ENCODE assay signal across 1 cellular context in the genomic region with DNA sequence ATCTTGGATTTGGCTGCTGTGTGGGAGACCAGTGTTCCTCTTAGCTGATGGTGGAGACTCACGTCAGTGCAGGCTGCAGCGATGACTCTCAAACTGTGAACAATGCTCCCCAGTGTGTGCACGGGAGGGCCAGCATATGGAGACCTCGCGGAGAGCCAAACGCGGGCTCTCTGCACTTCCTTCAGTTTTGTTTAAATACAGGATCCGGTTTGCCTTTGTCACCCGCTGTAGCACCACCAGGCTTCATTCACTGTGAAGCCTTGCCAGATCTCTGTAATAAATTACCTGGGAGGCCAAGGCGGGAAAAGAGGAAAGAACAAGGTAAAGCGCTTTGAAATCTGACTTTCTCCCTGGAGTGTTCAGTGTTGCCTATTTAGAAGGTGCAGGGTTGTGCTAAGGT.
A peak's percentile ranks its signal among the peaks of the same experiment; 100 is the strongest.
TF ChIP-seq lines count a peak whose summit lies in the region.

No MANE protein-coding gene starts in this region.

TF ChIP-seq in HepG2, 621 proteins besides CTCF, POLR2A, EP300 and RAD21 (continued from another document and continues in another):
- TF ChIP-seq, protein P1, sequence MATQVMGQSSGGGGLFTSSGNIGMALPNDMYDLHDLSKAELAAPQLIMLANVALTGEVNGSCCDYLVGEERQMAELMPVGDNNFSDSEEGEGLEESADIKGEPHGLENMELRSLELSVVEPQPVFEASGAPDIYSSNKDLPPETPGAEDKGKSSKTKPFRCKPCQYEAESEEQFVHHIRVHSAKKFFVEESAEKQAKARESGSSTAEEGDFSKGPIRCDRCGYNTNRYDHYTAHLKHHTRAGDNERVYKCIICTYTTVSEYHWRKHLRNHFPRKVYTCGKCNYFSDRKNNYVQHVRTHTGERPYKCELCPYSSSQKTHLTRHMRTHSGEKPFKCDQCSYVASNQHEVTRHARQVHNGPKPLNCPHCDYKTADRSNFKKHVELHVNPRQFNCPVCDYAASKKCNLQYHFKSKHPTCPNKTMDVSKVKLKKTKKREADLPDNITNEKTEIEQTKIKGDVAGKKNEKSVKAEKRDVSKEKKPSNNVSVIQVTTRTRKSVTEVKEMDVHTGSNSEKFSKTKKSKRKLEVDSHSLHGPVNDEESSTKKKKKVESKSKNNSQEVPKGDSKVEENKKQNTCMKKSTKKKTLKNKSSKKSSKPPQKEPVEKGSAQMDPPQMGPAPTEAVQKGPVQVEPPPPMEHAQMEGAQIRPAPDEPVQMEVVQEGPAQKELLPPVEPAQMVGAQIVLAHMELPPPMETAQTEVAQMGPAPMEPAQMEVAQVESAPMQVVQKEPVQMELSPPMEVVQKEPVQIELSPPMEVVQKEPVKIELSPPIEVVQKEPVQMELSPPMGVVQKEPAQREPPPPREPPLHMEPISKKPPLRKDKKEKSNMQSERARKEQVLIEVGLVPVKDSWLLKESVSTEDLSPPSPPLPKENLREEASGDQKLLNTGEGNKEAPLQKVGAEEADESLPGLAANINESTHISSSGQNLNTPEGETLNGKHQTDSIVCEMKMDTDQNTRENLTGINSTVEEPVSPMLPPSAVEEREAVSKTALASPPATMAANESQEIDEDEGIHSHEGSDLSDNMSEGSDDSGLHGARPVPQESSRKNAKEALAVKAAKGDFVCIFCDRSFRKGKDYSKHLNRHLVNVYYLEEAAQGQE (IDR thresholded peaks at IDR 0.05; ENCODE audit: borderline replicate concordance in 1 of 2, low read depth in 1 of 2, low read length in 2 of 2), result no peak
- no peak for TF ChIP-seq NONO (IDR thresholded peaks at IDR 0.05)
- TF ChIP-seq NONO (CRISPR knock-in tag; conservative IDR thresholded peaks at IDR 0.05), result no peak
- TF ChIP-seq ZNF660 (CRISPR knock-in tag; IDR thresholded peaks at IDR 0.05; ENCODE audit: borderline replicate concordance, low read depth), result no peak
- TF ChIP-seq SP1 (IDR thresholded peaks at IDR 0.05), result no peak
- TF ChIP-seq SP1 (CRISPR knock-in tag; IDR thresholded peaks at IDR 0.05), result no peak
- TF ChIP-seq, protein P2, sequence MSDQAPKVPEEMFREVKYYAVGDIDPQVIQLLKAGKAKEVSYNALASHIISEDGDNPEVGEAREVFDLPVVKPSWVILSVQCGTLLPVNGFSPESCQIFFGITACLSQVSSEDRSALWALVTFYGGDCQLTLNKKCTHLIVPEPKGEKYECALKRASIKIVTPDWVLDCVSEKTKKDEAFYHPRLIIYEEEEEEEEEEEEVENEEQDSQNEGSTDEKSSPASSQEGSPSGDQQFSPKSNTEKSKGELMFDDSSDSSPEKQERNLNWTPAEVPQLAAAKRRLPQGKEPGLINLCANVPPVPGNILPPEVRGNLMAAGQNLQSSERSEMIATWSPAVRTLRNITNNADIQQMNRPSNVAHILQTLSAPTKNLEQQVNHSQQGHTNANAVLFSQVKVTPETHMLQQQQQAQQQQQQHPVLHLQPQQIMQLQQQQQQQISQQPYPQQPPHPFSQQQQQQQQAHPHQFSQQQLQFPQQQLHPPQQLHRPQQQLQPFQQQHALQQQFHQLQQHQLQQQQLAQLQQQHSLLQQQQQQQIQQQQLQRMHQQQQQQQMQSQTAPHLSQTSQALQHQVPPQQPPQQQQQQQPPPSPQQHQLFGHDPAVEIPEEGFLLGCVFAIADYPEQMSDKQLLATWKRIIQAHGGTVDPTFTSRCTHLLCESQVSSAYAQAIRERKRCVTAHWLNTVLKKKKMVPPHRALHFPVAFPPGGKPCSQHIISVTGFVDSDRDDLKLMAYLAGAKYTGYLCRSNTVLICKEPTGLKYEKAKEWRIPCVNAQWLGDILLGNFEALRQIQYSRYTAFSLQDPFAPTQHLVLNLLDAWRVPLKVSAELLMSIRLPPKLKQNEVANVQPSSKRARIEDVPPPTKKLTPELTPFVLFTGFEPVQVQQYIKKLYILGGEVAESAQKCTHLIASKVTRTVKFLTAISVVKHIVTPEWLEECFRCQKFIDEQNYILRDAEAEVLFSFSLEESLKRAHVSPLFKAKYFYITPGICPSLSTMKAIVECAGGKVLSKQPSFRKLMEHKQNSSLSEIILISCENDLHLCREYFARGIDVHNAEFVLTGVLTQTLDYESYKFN (CRISPR knock-in tag; conservative IDR thresholded peaks at IDR 0.05), result peak; percentile 30; the same call in 1 of the 2 replicates
- TF ChIP-seq, protein P3, sequence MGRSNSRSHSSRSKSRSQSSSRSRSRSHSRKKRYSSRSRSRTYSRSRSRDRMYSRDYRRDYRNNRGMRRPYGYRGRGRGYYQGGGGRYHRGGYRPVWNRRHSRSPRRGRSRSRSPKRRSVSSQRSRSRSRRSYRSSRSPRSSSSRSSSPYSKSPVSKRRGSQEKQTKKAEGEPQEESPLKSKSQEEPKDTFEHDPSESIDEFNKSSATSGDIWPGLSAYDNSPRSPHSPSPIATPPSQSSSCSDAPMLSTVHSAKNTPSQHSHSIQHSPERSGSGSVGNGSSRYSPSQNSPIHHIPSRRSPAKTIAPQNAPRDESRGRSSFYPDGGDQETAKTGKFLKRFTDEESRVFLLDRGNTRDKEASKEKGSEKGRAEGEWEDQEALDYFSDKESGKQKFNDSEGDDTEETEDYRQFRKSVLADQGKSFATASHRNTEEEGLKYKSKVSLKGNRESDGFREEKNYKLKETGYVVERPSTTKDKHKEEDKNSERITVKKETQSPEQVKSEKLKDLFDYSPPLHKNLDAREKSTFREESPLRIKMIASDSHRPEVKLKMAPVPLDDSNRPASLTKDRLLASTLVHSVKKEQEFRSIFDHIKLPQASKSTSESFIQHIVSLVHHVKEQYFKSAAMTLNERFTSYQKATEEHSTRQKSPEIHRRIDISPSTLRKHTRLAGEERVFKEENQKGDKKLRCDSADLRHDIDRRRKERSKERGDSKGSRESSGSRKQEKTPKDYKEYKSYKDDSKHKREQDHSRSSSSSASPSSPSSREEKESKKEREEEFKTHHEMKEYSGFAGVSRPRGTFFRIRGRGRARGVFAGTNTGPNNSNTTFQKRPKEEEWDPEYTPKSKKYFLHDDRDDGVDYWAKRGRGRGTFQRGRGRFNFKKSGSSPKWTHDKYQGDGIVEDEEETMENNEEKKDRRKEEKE (IDR thresholded peaks at IDR 0.05), result no peak
- no peak for TF ChIP-seq ZNF737 (CRISPR knock-in tag; IDR thresholded peaks at IDR 0.05; ENCODE audit: borderline replicate concordance)
- TF ChIP-seq ZNF720 (CRISPR knock-in tag; IDR thresholded peaks at IDR 0.05), result no peak
- no peak for TF ChIP-seq GTF2F1 (IDR thresholded peaks at IDR 0.05; ENCODE audit: low read length)
- no peak for TF ChIP-seq ZSCAN25 (CRISPR knock-in tag; IDR thresholded peaks at IDR 0.05)
- no peak for TF ChIP-seq FOXM1 (CRISPR knock-in tag; IDR thresholded peaks at IDR 0.05)
- TF ChIP-seq XRCC5 (optimal IDR thresholded peaks at IDR 0.05; ENCODE audit: low read length), result peak; percentile 80
- no peak for TF ChIP-seq SPEN (CRISPR knock-in tag; IDR thresholded peaks at IDR 0.05; ENCODE audit: low read depth)
- TF ChIP-seq, protein P4, sequence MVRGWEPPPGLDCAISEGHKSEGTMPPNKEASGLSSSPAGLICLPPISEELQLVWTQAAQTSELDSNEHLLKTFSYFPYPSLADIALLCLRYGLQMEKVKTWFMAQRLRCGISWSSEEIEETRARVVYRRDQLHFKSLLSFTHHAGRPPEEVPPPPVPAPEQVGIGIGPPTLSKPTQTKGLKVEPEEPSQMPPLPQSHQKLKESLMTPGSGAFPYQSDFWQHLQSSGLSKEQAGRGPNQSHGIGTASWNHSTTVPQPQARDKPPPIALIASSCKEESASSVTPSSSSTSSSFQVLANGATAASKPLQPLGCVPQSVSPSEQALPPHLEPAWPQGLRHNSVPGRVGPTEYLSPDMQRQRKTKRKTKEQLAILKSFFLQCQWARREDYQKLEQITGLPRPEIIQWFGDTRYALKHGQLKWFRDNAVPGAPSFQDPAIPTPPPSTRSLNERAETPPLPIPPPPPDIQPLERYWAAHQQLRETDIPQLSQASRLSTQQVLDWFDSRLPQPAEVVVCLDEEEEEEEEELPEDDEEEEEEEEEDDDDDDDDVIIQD (CRISPR knock-in tag; IDR thresholded peaks at IDR 0.05; ENCODE audit: low read depth), result no peak
- no peak for TF ChIP-seq SMAD3 (CRISPR knock-in tag; IDR thresholded peaks at IDR 0.05)
- TF ChIP-seq, protein P5, sequence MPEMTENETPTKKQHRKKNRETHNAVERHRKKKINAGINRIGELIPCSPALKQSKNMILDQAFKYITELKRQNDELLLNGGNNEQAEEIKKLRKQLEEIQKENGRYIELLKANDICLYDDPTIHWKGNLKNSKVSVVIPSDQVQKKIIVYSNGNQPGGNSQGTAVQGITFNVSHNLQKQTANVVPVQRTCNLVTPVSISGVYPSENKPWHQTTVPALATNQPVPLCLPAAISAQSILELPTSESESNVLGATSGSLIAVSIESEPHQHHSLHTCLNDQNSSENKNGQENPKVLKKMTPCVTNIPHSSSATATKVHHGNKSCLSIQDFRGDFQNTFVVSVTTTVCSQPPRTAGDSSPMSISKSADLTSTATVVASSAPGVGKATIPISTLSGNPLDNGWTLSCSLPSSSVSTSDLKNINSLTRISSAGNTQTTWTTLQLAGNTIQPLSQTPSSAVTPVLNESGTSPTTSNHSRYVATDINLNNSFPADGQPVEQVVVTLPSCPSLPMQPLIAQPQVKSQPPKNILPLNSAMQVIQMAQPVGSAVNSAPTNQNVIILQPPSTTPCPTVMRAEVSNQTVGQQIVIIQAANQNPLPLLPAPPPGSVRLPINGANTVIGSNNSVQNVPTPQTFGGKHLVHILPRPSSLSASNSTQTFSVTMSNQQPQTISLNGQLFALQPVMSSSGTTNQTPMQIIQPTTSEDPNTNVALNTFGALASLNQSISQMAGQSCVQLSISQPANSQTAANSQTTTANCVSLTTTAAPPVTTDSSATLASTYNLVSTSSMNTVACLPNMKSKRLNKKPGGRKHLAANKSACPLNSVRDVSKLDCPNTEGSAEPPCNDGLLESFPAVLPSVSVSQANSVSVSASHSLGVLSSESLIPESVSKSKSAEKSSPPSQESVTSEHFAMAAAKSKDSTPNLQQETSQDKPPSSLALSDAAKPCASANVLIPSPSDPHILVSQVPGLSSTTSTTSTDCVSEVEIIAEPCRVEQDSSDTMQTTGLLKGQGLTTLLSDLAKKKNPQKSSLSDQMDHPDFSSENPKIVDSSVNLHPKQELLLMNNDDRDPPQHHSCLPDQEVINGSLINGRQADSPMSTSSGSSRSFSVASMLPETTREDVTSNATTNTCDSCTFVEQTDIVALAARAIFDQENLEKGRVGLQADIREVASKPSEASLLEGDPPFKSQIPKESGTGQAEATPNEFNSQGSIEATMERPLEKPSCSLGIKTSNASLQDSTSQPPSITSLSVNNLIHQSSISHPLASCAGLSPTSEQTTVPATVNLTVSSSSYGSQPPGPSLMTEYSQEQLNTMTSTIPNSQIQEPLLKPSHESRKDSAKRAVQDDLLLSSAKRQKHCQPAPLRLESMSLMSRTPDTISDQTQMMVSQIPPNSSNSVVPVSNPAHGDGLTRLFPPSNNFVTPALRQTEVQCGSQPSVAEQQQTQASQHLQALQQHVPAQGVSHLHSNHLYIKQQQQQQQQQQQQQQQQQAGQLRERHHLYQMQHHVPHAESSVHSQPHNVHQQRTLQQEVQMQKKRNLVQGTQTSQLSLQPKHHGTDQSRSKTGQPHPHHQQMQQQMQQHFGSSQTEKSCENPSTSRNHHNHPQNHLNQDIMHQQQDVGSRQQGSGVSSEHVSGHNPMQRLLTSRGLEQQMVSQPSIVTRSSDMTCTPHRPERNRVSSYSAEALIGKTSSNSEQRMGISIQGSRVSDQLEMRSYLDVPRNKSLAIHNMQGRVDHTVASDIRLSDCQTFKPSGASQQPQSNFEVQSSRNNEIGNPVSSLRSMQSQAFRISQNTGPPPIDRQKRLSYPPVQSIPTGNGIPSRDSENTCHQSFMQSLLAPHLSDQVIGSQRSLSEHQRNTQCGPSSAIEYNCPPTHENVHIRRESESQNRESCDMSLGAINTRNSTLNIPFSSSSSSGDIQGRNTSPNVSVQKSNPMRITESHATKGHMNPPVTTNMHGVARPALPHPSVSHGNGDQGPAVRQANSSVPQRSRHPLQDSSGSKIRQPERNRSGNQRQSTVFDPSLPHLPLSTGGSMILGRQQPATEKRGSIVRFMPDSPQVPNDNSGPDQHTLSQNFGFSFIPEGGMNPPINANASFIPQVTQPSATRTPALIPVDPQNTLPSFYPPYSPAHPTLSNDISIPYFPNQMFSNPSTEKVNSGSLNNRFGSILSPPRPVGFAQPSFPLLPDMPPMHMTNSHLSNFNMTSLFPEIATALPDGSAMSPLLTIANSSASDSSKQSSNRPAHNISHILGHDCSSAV (CRISPR knock-in tag; IDR thresholded peaks at IDR 0.05; ENCODE audit: borderline replicate concordance), result 0 out of 2 replicates have a peak, but pooled peaks have one; percentile 65
